Comparison of ENCODE assay signal across 8 cellular contexts in genomic region chr10:26479766-26480492, GRCh38. TPM values are rescaled to one million over a fixed set of nuclear protein-coding genes. Genes with fewer than 3 reads are reported as not detected.
DNase-seq lines count a peak whose midpoint lies in the region; ATAC-seq lines count a peak whose summit lies in the region.

No MANE protein-coding gene starts in this region.

- peaks cover 62% of the 10 kb centered on the region for H3K4me1 Mint-ChIP-seq in activated T-helper 2 cell treated with anti-CD3 and anti-CD28 coated beads, Interferon-gamma antibody, Interleukin-2, Interleukin-4, amounts not matched to agents 10 μg/mL and 5 μg/mL and 100 μg/mL, durations not matched to agents 14 hours and 24 hours and 36 hours (ENCODE audit: low read depth)

- DNase-seq in activated gamma-delta T cell treated with Interleukin-2 at 50 U/mL for 16 hours (peak; percentile 36), activated gamma-delta T cell (lab: John Stamatoyannopoulos, UW) (no peak)
- peak; percentile 31 for DNase-seq in activated T-helper 2 cell treated with anti-CD3 and anti-CD28 coated beads, Interferon-gamma antibody, Interleukin-2, Interleukin-4, amounts not matched to agents 10 μg/mL and 5 μg/mL and 100 μg/mL, durations not matched to agents 14 hours and 24 hours and 36 hours (ENCODE audit: low spot score)

- peak overlapping the region; percentile 95 for H3K27ac Mint-ChIP-seq in activated T-helper 2 cell treated with anti-CD3 and anti-CD28 coated beads, Interferon-gamma antibody, Interleukin-2, Interleukin-4, amounts not matched to agents 10 μg/mL and 5 μg/mL and 100 μg/mL, durations not matched to agents 14 hours and 24 hours and 36 hours

- H3K36me3 Mint-ChIP-seq in activated T-helper 2 cell treated with anti-CD3 and anti-CD28 coated beads, Interferon-gamma antibody, Interleukin-2, Interleukin-4, amounts not matched to agents 10 μg/mL and 5 μg/mL and 100 μg/mL, durations not matched to agents 14 hours and 24 hours and 36 hours (ENCODE audit: low read depth), result peaks cover 31% of the 10 kb centered on the region

- intact Hi-C loops in activated T-helper 2 cell treated with anti-CD3 and anti-CD28 coated beads, Interferon-gamma antibody, Interleukin-2, Interleukin-4, amounts not matched to agents 10 μg/mL and 5 μg/mL and 100 μg/mL, durations not matched to agents 14 hours and 24 hours and 36 hours (cut with micrococcal nuclease), result loop anchor here (1.0 to 10.0 kb wide), 5 partner anchors 12 to 675 kb away; partner anchors contain the start of genes ANKRD26, MASTL, PDSS1 and YME1L1

- ATAC-seq in HG03565 (IDR thresholded peaks at IDR 0.05; ENCODE audit: unreplicated experiment) (peak; percentile 34), GM21360 (IDR thresholded peaks at IDR 0.05; ENCODE audit: unreplicated experiment) (no peak), GM21737 (IDR thresholded peaks at IDR 0.05; ENCODE audit: unreplicated experiment) (no peak), HG02840 (IDR thresholded peaks at IDR 0.05; ENCODE audit: low FRiP score, unreplicated experiment) (no peak)

- peak overlapping the region; percentile 0 for H3K4me3 ChIP-seq in thymus (ENCODE audit: low read length)

- 58% methylated on average over 6 of the region's 6 CpGs for WGBS in thymus

- H3K4me3 Mint-ChIP-seq in activated T-helper 2 cell treated with anti-CD3 and anti-CD28 coated beads, Interferon-gamma antibody, Interleukin-2, Interleukin-4, amounts not matched to agents 10 μg/mL and 5 μg/mL and 100 μg/mL, durations not matched to agents 14 hours and 24 hours and 36 hours (ENCODE audit: low read depth), result peak overlapping the region; percentile 67

- H3K27me3 ChIP-seq in thymus (ENCODE audit: control insufficient read depth, insufficient read depth), result no peaks in the 10 kb centered on the region

- no peaks in the 10 kb centered on the region for H3K9me3 ChIP-seq in thymus (ENCODE audit: control insufficient read depth)

- H3K9me3 Mint-ChIP-seq in activated T-helper 2 cell treated with anti-CD3 and anti-CD28 coated beads, Interferon-gamma antibody, Interleukin-2, Interleukin-4, amounts not matched to agents 10 μg/mL and 5 μg/mL and 100 μg/mL, durations not matched to agents 14 hours and 24 hours and 36 hours, result no peaks in the 10 kb centered on the region

- H3K27me3 Mint-ChIP-seq in activated T-helper 2 cell treated with anti-CD3 and anti-CD28 coated beads, Interferon-gamma antibody, Interleukin-2, Interleukin-4, amounts not matched to agents 10 μg/mL and 5 μg/mL and 100 μg/mL, durations not matched to agents 14 hours and 24 hours and 36 hours (ENCODE audit: low read depth), result no peaks in the 10 kb centered on the region

- peaks cover 47% of the 10 kb centered on the region for H3K4me1 ChIP-seq in thymus (ENCODE audit: control insufficient read depth, insufficient read depth, low read length)

- peak overlapping the region; percentile 97 for H3K27ac ChIP-seq in thymus (ENCODE audit: low read depth)

- no peaks in the 10 kb centered on the region for H3K36me3 ChIP-seq in thymus (ENCODE audit: control insufficient read depth, insufficient read depth)

RNA-seq across cellular contexts. Expression of gene APBB1IP, which starts 41.8 kb away (rescaled TPM):
- 45.2 and 47.4 TPM in 2 replicates for total RNA-seq in activated T-helper 2 cell treated with anti-CD3 and anti-CD28 coated beads, Interferon-gamma antibody, Interleukin-2, Interleukin-4, amounts not matched to agents 10 μg/mL and 5 μg/mL and 100 μg/mL, durations not matched to agents 14 hours and 24 hours and 36 hours
- 40.0 TPM for polyA plus RNA-seq in thymus
